Comparison of ENCODE assay signal across 15 cellular contexts in the genomic region with DNA sequence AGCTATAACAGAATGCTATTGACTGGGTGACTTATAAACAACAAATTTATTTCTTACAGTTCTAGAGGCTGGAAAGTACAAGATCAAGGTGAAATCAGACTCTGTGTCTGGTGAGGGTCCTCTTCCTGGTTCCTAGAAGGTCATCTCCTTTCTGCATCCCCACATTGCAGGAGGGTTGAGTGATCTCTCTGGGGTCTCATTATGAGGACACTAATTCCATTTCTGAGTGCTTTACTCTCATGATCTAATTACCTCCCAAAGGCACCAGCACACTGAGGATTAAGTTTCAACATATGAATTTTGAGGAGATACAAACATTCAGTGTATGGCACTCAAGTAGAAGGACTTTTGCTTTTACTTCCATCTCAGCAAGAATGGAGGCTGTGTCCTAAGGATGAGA.
DNase-seq lines count a peak whose midpoint lies in the region; ATAC-seq and TF ChIP-seq lines count a peak whose summit lies in the region.
"Had no signal": no experiment of that assay in that cellular context is flagged by ENCODE, and none has a peak within 500 bp of the region (broad histone marks: within the 10 kb centered on the region; RNA-seq: fewer than 3 reads in every experiment).

No MANE protein-coding gene starts in this region.

- intact Hi-C loops in activated CD4-positive, alpha-beta T cell treated with anti-CD3 and anti-CD28 coated beads for 36 hours (cut with DNase I, micrococcal nuclease), result loop anchor here (2.0 to 5.0 kb wide), 3 partner anchors 73 to 575 kb away; no protein-coding TSS in a partner anchor

- no peaks in the 10 kb centered on the region for H3K27me3 Mint-ChIP-seq in activated CD4-positive, alpha-beta T cell treated with anti-CD3 and anti-CD28 coated beads for 36 hours
- H3K27me3 Mint-ChIP-seq in naive thymus-derived CD8-positive, alpha-beta T cell, result no peaks in the 10 kb centered on the region
- H3K27me3 Mint-ChIP-seq: progenitor cell of endocrine pancreas had no signal

- peaks cover 15% of the 10 kb centered on the region for H3K4me1 ChIP-seq in OCI-LY3 (ENCODE audit: low read length)
- H3K4me1 ChIP-seq: gastrocnemius medialis had no signal

- H3K27ac ChIP-seq in OCI-LY3 (ENCODE audit: low read length), result no peak overlapping the region
- H3K27ac ChIP-seq: gastrocnemius medialis had no signal

- no peak overlapping the region for H3K9ac ChIP-seq in OCI-LY3 (ENCODE audit: low read length)

- no peaks in the 10 kb centered on the region for H3K36me3 ChIP-seq in OCI-LY3 (replicated peaks; ENCODE audit: low read depth, low read length)
- H3K36me3 ChIP-seq: gastrocnemius medialis had no signal

- H3K9me3 ChIP-seq in OCI-LY3 (ENCODE audit: insufficient read depth, low read length), result no peaks in the 10 kb centered on the region
- H3K9me3 ChIP-seq: gastrocnemius medialis had no signal

- peaks cover 24% of the 10 kb centered on the region for H3K9me3 Mint-ChIP-seq in activated CD4-positive, alpha-beta T cell treated with anti-CD3 and anti-CD28 coated beads for 36 hours (ENCODE audit: low read depth)
- H3K9me3 Mint-ChIP-seq in naive thymus-derived CD8-positive, alpha-beta T cell, result peaks cover 0 to 32% (median 16%) of the 10 kb centered on the region in 9 donors

- no peaks in the 10 kb centered on the region for H3K79me2 ChIP-seq in OCI-LY3 (ENCODE audit: low read length)

- no peak for DNase-seq in activated CD4-positive, alpha-beta T cell treated with anti-CD3 and anti-CD28 coated beads for 36 hours
- DNase-seq in activated CD4-positive, alpha-beta T cell treated with anti-CD3 and anti-CD28 coated beads for 48 hours, result no peak
- no peak for DNase-seq in naive thymus-derived CD8-positive, alpha-beta T cell
- no peak for DNase-seq in activated gamma-delta T cell (lab: John Stamatoyannopoulos, UW)
- DNase-seq: effector memory CD4-positive, alpha-beta T cell; gastrocnemius medialis; NCI-H146; NK-92 treated with Interleukin-12 subunit alpha and Interleukin-12 subunit beta, amount 100 ng/mL, for 24 hours; SIG-M5; trophoblast cell had no signal

- H3K4me3 Mint-ChIP-seq in activated CD4-positive, alpha-beta T cell treated with anti-CD3 and anti-CD28 coated beads for 36 hours, result peak overlapping the region; percentile 8
- H3K4me3 Mint-ChIP-seq in naive thymus-derived CD8-positive, alpha-beta T cell, result peak overlapping the region in 9 of 10 donors; percentile 39 to 83 (median 71)

- CTCF ChIA-PET in activated CD4-positive, alpha-beta T cell treated with anti-CD3 and anti-CD28 coated beads for 36 hours (lab: Charles Lee), result no interaction called here

- H3K27me3 ChIP-seq in OCI-LY3 (ENCODE audit: low read depth, low read length), result no peaks in the 10 kb centered on the region
- H3K27me3 ChIP-seq: gastrocnemius medialis had no signal

- no peaks in the 10 kb centered on the region for H4K20me1 ChIP-seq in OCI-LY3 (ENCODE audit: insufficient read depth, low read length)

- peak overlapping the region; percentile 80 for H3K27ac Mint-ChIP-seq in activated CD4-positive, alpha-beta T cell treated with anti-CD3 and anti-CD28 coated beads for 36 hours
- peak overlapping the region; percentile 54 to 92 (median 87) for H3K27ac Mint-ChIP-seq in naive thymus-derived CD8-positive, alpha-beta T cell
- H3K27ac Mint-ChIP-seq: progenitor cell of endocrine pancreas had no signal

- no peak overlapping the region for H2AFZ ChIP-seq in OCI-LY3 (ENCODE audit: low read depth, low read length)

- peaks cover 55% of the 10 kb centered on the region for H3K4me1 Mint-ChIP-seq in activated CD4-positive, alpha-beta T cell treated with anti-CD3 and anti-CD28 coated beads for 36 hours
- H3K4me1 Mint-ChIP-seq in naive thymus-derived CD8-positive, alpha-beta T cell, result peaks cover 24 to 64% (median 61%) of the 10 kb centered on the region in 4 donors

- POLR2A ChIA-PET in activated CD4-positive, alpha-beta T cell treated with anti-CD3 and anti-CD28 coated beads for 36 hours (lab: Charles Lee), result interaction anchor here (0.6 kb wide), 1 partner anchor 644 kb away, joined by 5 read pairs; no protein-coding TSS in a partner anchor
- POLR2A ChIA-PET in naive thymus-derived CD8-positive, alpha-beta T cell (lab: Charles Lee), result interaction anchor here (0.7 kb wide), 1 partner anchor 543 kb away, joined by 5 read pairs; no protein-coding TSS in a partner anchor

- peak overlapping the region; percentile 23 for H3K4me2 ChIP-seq in OCI-LY3 (ENCODE audit: low read length)

- peaks cover 27% of the 10 kb centered on the region for H3K36me3 Mint-ChIP-seq in activated CD4-positive, alpha-beta T cell treated with anti-CD3 and anti-CD28 coated beads for 36 hours (ENCODE audit: low read depth)
- peaks cover 0 to 20% (median 10%) of the 10 kb centered on the region in 3 donors for H3K36me3 Mint-ChIP-seq in naive thymus-derived CD8-positive, alpha-beta T cell

- H3K4me3 ChIP-seq in OCI-LY3 (ENCODE audit: low read length), result no peak overlapping the region
- H3K4me3 ChIP-seq: gastrocnemius medialis had no signal

- no peak for TF ChIP-seq CTCF in OCI-LY3 (IDR thresholded peaks at IDR 0.05; ENCODE audit: low read depth, low read length)

- peak; percentile 27 for ATAC-seq in activated CD4-positive, alpha-beta T cell treated with anti-CD3 and anti-CD28 coated beads for 36 hours
- ATAC-seq in HG02678 (IDR thresholded peaks at IDR 0.05; ENCODE audit: unreplicated experiment) (peak; percentile 6), GM18520 (IDR thresholded peaks at IDR 0.05; ENCODE audit: unreplicated experiment) (no peak), GM19463 (IDR thresholded peaks at IDR 0.05; ENCODE audit: unreplicated experiment) (no peak)
- no peak for ATAC-seq in naive thymus-derived CD8-positive, alpha-beta T cell
- ATAC-seq: gastrocnemius medialis had no signal

Comparison
In these comparisons a context has a peak if more than half of its experiments do, and no peak if none do; other contexts are left out.
1. ATAC-seq: peak in activated CD4-positive, alpha-beta T cell treated with anti-CD3 and anti-CD28 coated beads for 36 hours (single experiment) and HG02678 (single experiment); none in naive thymus-derived CD8-positive, alpha-beta T cell (0 of 2), GM18520 (single experiment) and GM19463 (single experiment).